Comparison of ENCODE assay signal across 10 cellular contexts in the genomic region with DNA sequence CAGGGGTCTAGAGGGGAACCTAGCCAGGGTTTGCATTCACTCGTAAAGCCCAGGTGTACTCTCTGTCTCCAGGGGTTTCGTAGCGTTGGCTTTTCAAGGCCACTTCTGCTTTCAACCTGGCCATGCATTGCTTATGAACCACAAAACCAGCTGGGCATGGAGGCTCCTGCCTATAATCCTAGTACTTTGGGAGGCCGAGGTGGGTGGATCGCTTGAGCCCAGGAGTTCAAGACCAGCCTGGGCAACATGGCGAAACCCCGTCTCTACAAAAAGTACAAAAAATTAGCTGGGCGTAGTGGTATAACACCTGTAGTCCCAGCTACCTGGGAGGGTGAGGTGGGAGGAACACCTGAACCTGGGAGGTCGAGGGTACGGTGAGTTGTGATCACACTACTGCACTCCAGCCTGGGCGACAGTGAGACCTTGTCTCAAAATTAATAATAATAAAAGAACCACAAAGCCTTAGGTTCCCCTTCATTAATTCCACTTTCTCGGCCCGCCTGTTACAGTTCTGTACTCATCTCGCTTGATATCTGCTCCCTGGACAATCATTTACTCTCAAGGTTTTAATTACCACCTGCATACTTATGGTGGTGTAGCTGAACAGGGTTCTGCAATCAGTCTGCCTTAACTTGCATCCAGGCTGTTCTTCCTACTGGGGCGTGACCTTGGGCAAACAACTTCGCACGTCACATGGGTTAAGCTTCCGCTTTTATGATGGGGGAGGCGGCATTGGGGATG. TPM values are rescaled to one million over a fixed set of nuclear protein-coding genes. Genes with fewer than 3 reads are reported as not detected.
A peak's percentile ranks its signal among the peaks of the same experiment; 100 is the strongest.
DNase-seq lines count a peak whose midpoint lies in the region; ATAC-seq and TF ChIP-seq lines count a peak whose summit lies in the region.
"Had no signal": no experiment of that assay in that cellular context is flagged by ENCODE, and none has a peak within 500 bp of the region (broad histone marks: within the 10 kb centered on the region; RNA-seq: fewer than 3 reads in every experiment).

No MANE protein-coding gene starts in this region.

- H3K9me3 Mint-ChIP-seq in activated CD4-positive, alpha-beta T cell treated with anti-CD3 and anti-CD28 coated beads, Interleukin-2, amount 10 ng/mL, durations not matched to agents 7 days and 5 days, result no peaks in the 10 kb centered on the region
- H3K9me3 Mint-ChIP-seq: H9 had no signal

- H3K4me1 ChIP-seq in Peyer's patch (peaks cover 0 to 18% (median 4%) of the 10 kb centered on the region in 4 donors), transverse colon (peaks cover 0 to 26% (median 4%) of the 10 kb centered on the region in 4 donors)

- H3K9me3 ChIP-seq in Peyer's patch (no peaks in the 10 kb centered on the region), transverse colon (no peaks in the 10 kb centered on the region)

- H3K27ac Mint-ChIP-seq in activated CD4-positive, alpha-beta T cell treated with anti-CD3 and anti-CD28 coated beads, Interleukin-2, amount 10 ng/mL, durations not matched to agents 7 days and 5 days, result peak overlapping the region; percentile 88

- no peaks in the 10 kb centered on the region for H3K27me3 Mint-ChIP-seq in activated CD4-positive, alpha-beta T cell treated with anti-CD3 and anti-CD28 coated beads, Interleukin-2, amount 10 ng/mL, durations not matched to agents 7 days and 5 days

- 63 to 78% methylated on average over 13 to 19 of the region's 19 CpGs for WGBS in transverse colon (ENCODE audit: low coverage in 1 of 2), 2 donors

- H3K36me3 ChIP-seq in Peyer's patch (peaks cover 0 to 14% (median 0%) of the 10 kb centered on the region in 3 donors), transverse colon (no peaks in the 10 kb centered on the region)

- no peak overlapping the region for H3K4me3 Mint-ChIP-seq in activated CD4-positive, alpha-beta T cell treated with anti-CD3 and anti-CD28 coated beads, Interleukin-2, amount 10 ng/mL, durations not matched to agents 7 days and 5 days
- H3K4me3 Mint-ChIP-seq: H9 had no signal

- peak in 1 of 6 experiments; percentile 12 for TF ChIP-seq CTCF in Peyer's patch (IDR thresholded peaks at IDR 0.05)
- no peak for TF ChIP-seq CTCF in transverse colon (IDR thresholded peaks at IDR 0.05)

- no peak for DNase-seq in activated CD4-positive, alpha-beta T cell treated with anti-CD3 and anti-CD28 coated beads, Interleukin-2, amount 10 ng/mL, durations not matched to agents 7 days and 5 days
- DNase-seq in activated CD4-positive, alpha-beta T cell treated with anti-CD3 and anti-CD28 coated beads for 1 hour, result no peak
- peak; percentile 53 to 89 (median 72) for DNase-seq in Peyer's patch
- DNase-seq in transverse colon, result peak; percentile 70
- no peak for DNase-seq in NCI-H187 treated with DMSO at 0.1 percent for 48 hours (lab: John Stamatoyannopoulos, UW)
- no peak for DNase-seq in activated CD4-positive, CD25-positive, alpha-beta regulatory T cell treated with anti-CD3 and anti-CD28 coated beads, Interleukin-2, amount 50 U/mL, for 72 hours
- DNase-seq in NCI-H774 (lab: John Stamatoyannopoulos, UW), result no peak
- DNase-seq: cortex of kidney, H9 had no signal

- in situ Hi-C loops in transverse colon (cut with MboI; ENCODE audit: low pct_ligation_motif_present in 1 of 4, low pct_unique_long_range_greater_than_20kb in 1 of 4, low sequenced_read_pairs in 3 of 4), result no loop called here

- H3K4me1 Mint-ChIP-seq in activated CD4-positive, alpha-beta T cell treated with anti-CD3 and anti-CD28 coated beads, Interleukin-2, amount 10 ng/mL, durations not matched to agents 7 days and 5 days, result peaks cover 26% of the 10 kb centered on the region

- TF ChIP-seq EP300 in transverse colon (IDR thresholded peaks at IDR 0.05; ENCODE audit: low read depth), result no peak

- CTCF ChIA-PET in activated CD4-positive, alpha-beta T cell treated with anti-CD3 and anti-CD28 coated beads, Interleukin-2, amount 10 ng/mL, durations not matched to agents 7 days and 5 days (lab: Charles Lee), result interaction anchor here (1.6 kb wide), 1 partner anchor 72 kb away, joined by 3 read pairs; no protein-coding TSS in a partner anchor

- TF ChIP-seq POLR2A in Peyer's patch (IDR thresholded peaks at IDR 0.05), result no peak
- peak; percentile 16 for TF ChIP-seq POLR2A in transverse colon (IDR thresholded peaks at IDR 0.05)

- H3K27me3 ChIP-seq in Peyer's patch (no peaks in the 10 kb centered on the region), transverse colon (no peaks in the 10 kb centered on the region)

- POLR2A ChIA-PET in activated CD4-positive, alpha-beta T cell treated with anti-CD3 and anti-CD28 coated beads, Interleukin-2, amount 10 ng/mL, durations not matched to agents 7 days and 5 days (lab: Charles Lee), result no interaction called here

- H3K27ac ChIP-seq in Peyer's patch (peak overlapping the region; percentile 14 to 61 (median 56)), transverse colon (peak overlapping the region; percentile 35 to 72 (median 58))

- H3K4me3 ChIP-seq in Peyer's patch (no peak overlapping the region), transverse colon (peak overlapping the region in 1 of 4 donors; percentile 2)

- peak; percentile 48 for ATAC-seq in HG02870 (IDR thresholded peaks at IDR 0.05; ENCODE audit: unreplicated experiment)

- peaks cover 26% of the 10 kb centered on the region for H3K36me3 Mint-ChIP-seq in activated CD4-positive, alpha-beta T cell treated with anti-CD3 and anti-CD28 coated beads, Interleukin-2, amount 10 ng/mL, durations not matched to agents 7 days and 5 days (ENCODE audit: low read depth)

- intact Hi-C loops in transverse colon (cut with DNase I; ENCODE audit: low total_unique reads), result no loop called here

RNA-seq across cellular contexts. Expression of gene SLC16A4, which starts 6.1 kb away (rescaled TPM):
- under 1 TPM in 1 of 2 experiments, not detected in 1; 0.27 TPM for total RNA-seq in activated CD4-positive, alpha-beta T cell treated with anti-CD3 and anti-CD28 coated beads, Interleukin-2, amount 10 ng/mL, durations not matched to agents 7 days and 5 days
- total RNA-seq in Peyer's patch, result 10 to 100 TPM; 10.1 to 26.1 (median 13.0) TPM
- 1 to 10 TPM in 3 of 4 donors, not detected in 1; 1.4 to 3.7 (median 3.2) TPM for total RNA-seq in transverse colon

RNA-seq across cellular contexts. Expression of gene LAMTOR5, which starts 22.7 kb away (rescaled TPM):
- 100 to 1,000 TPM; 113 to 120 TPM for total RNA-seq in activated CD4-positive, alpha-beta T cell treated with anti-CD3 and anti-CD28 coated beads, Interleukin-2, amount 10 ng/mL, durations not matched to agents 7 days and 5 days
- total RNA-seq in Peyer's patch (10 to 100 TPM; 45.1 to 99.0 (median 65.5) TPM), transverse colon (100 to 1,000 TPM in 1 of 4 donors, 10 to 100 TPM in 2, 1 to 10 TPM in 1; 7.1 to 113 (median 38.2) TPM)

RNA-seq across cellular contexts. Expression of gene RBM15, which starts 45.6 kb away (rescaled TPM):
- total RNA-seq in activated CD4-positive, alpha-beta T cell treated with anti-CD3 and anti-CD28 coated beads, Interleukin-2, amount 10 ng/mL, durations not matched to agents 7 days and 5 days, result 10 to 100 TPM; 69.9 to 71.2 TPM
- total RNA-seq in Peyer's patch (10 to 100 TPM; 49.2 to 97.6 (median 80.9) TPM), transverse colon (10 to 100 TPM; 39.3 to 69.7 (median 48.0) TPM)

Comparison
In these comparisons a context has a peak if more than half of its experiments do, and no peak if none do; other contexts are left out.
1. DNase-seq: peak in Peyer's patch (3 of 3) and transverse colon (single experiment); none in activated CD4-positive, alpha-beta T cell treated with anti-CD3 and anti-CD28 coated beads, Interleukin-2, amount 10 ng/mL, durations not matched to agents 7 days and 5 days (single experiment), activated CD4-positive, alpha-beta T cell treated with anti-CD3 and anti-CD28 coated beads for 1 hour (single experiment), NCI-H187 treated with DMSO at 0.1 percent for 48 hours (single experiment), activated CD4-positive, CD25-positive, alpha-beta regulatory T cell treated with anti-CD3 and anti-CD28 coated beads, Interleukin-2, amount 50 U/mL, for 72 hours (single experiment) and NCI-H774 (single experiment).